In genomic region chr11:102312656-102313055, GRCh38 we compare ENCODE assay signal across 3 cellular contexts.
TF ChIP-seq lines count a peak whose summit lies in the region.

No MANE protein-coding gene starts in this region.

TF ChIP-seq in A549, 52 proteins besides CTCF, POLR2A, EP300 and RAD21:
- TF ChIP-seq ATOH8 (CRISPR knock-in tag; IDR thresholded peaks at IDR 0.05; ENCODE audit: low read depth), result no peak
- no peak for TF ChIP-seq SMC3 (IDR thresholded peaks at IDR 0.05)
- TF ChIP-seq BCL3 (IDR thresholded peaks at IDR 0.05), result no peak
- TF ChIP-seq MYC (IDR thresholded peaks at IDR 0.05; ENCODE audit: borderline replicate concordance, low read length), result no peak
- no peak for TF ChIP-seq BHLHE40 (IDR thresholded peaks at IDR 0.05; ENCODE audit: low read depth, low read length)
- TF ChIP-seq REST (IDR thresholded peaks at IDR 0.05), result no peak
- TF ChIP-seq JUN (IDR thresholded peaks at IDR 0.05), result no peak
- no peak for TF ChIP-seq HOXA7 (CRISPR knock-in tag; IDR thresholded peaks at IDR 0.05)
- TF ChIP-seq ZNF302 (CRISPR knock-in tag; IDR thresholded peaks at IDR 0.05), result no peak
- no peak for TF ChIP-seq RNF2 (IDR thresholded peaks at IDR 0.05; ENCODE audit: borderline replicate concordance, low read depth)
- no peak for TF ChIP-seq E2F6 (IDR thresholded peaks at IDR 0.05; ENCODE audit: borderline replicate concordance, low read depth)
- TF ChIP-seq EHF (CRISPR knock-in tag; IDR thresholded peaks at IDR 0.05), result no peak
- TF ChIP-seq RARB (CRISPR knock-in tag; IDR thresholded peaks at IDR 0.05), result no peak
- no peak for TF ChIP-seq HOXB5 (CRISPR knock-in tag; IDR thresholded peaks at IDR 0.05)
- no peak for TF ChIP-seq MAX (IDR thresholded peaks at IDR 0.05)

TF ChIP-seq in IMR-90, 13 proteins besides CTCF, POLR2A, EP300 and RAD21:
- TF ChIP-seq MAZ (IDR thresholded peaks at IDR 0.05; ENCODE audit: borderline replicate concordance, low read depth, low read length) (no peak), NFE2L2 (IDR thresholded peaks at IDR 0.05; ENCODE audit: low read depth, low read length) (no peak), SMC3 (IDR thresholded peaks at IDR 0.05; ENCODE audit: low read depth, low read length) (no peak)

TF ChIP-seq in GM12878, 131 proteins besides CTCF, POLR2A, EP300 and RAD21:
- no peak for TF ChIP-seq BMI1 (IDR thresholded peaks at IDR 0.05; ENCODE audit: borderline replicate concordance)
- TF ChIP-seq CHD1 (IDR thresholded peaks at IDR 0.05; ENCODE audit: low read depth, low read length), result no peak
- TF ChIP-seq IRF4 (IDR thresholded peaks at IDR 0.05; ENCODE audit: low read depth, low read length), result no peak
- no peak for TF ChIP-seq ZNF274 (IDR thresholded peaks at IDR 0.05; ENCODE audit: insufficient read depth, insufficient read length)
- no peak for TF ChIP-seq SIX5 (IDR thresholded peaks at IDR 0.05; ENCODE audit: low read depth, low read length, severe bottlenecking)
- TF ChIP-seq CUX1 (IDR thresholded peaks at IDR 0.05; ENCODE audit: insufficient replicate concordance, low read depth, low read length), result no peak
- no peak for TF ChIP-seq NFXL1 (IDR thresholded peaks at IDR 0.05; ENCODE audit: borderline replicate concordance)
- TF ChIP-seq NR2C1 (IDR thresholded peaks at IDR 0.05), result no peak
